ENCODE assay signal across 8 cellular contexts in the genomic region with DNA sequence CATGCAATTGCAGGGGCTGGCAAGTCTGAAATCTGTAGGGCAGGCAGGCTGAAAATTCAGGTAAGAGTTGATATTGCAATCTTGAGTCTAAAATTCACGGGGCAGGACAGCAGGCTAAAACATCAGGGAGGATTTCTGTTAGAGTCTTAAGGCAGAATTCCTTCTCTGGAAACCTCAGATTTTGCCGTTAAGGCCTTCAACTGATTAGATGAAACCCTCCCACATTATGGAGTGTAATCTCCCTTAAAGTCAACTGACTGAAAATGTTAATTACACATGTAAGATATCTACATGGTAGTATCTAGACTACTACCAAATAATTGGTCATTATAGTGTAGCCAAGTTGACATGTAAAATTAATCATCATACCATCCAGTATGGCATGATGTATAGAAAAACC.
"Had no signal": no experiment of that assay in that cellular context is flagged by ENCODE, and none has a peak within 500 bp of the region (broad histone marks: within the 10 kb centered on the region; RNA-seq: fewer than 3 reads in every experiment).

No MANE protein-coding gene starts in this region.

- FAIRE-seq: G401.6, GM12878, GM12891, GM12892, GM18507, GM19239 had no signal

- DNase-seq: GDM1, GF-D8 had no signal

- ATAC-seq: GM12878 had no signal

- H3K4me3 ChIP-seq: GM12878 had no signal
